ENCODE assay signal across 2 cellular contexts in genomic region chr3:186969607-186970006, GRCh38.
TF ChIP-seq lines count a peak whose summit lies in the region.

No MANE protein-coding gene starts in this region.

TF ChIP-seq in liver, 16 proteins besides CTCF, POLR2A, EP300 and RAD21:
- peak in 1 of 2 donors; percentile 35 for TF ChIP-seq EGR1 (IDR thresholded peaks at IDR 0.05; ENCODE audit: low read depth in 2 of 2)
- peak; percentile 40 for TF ChIP-seq SP1 (IDR thresholded peaks at IDR 0.05)
- no peak for TF ChIP-seq RXRA (IDR thresholded peaks at IDR 0.05)
- TF ChIP-seq NR2F2 (IDR thresholded peaks at IDR 0.05) = peak; percentile 85
- TF ChIP-seq GABPA (IDR thresholded peaks at IDR 0.05 in 1 of 2, conservative IDR thresholded peaks at IDR 0.05 in 1 of 2) = no peak

TF ChIP-seq in HepG2, 621 proteins besides CTCF, POLR2A, EP300 and RAD21:
- TF ChIP-seq KDM4B (CRISPR knock-in tag; IDR thresholded peaks at IDR 0.05) (no peak), POGK (CRISPR knock-in tag; conservative IDR thresholded peaks at IDR 0.05) (no peak), PRMT3 (CRISPR knock-in tag; IDR thresholded peaks at IDR 0.05; ENCODE audit: borderline replicate concordance, low read depth) (no peak), PHB2 (IDR thresholded peaks at IDR 0.05; ENCODE audit: partially characterized antibody) (no peak), DNMT1 (CRISPR knock-in tag; IDR thresholded peaks at IDR 0.05) (no peak), FOXP1 (IDR thresholded peaks at IDR 0.05) (no peak), FOXP1 (CRISPR knock-in tag; IDR thresholded peaks at IDR 0.05) (no peak), NPAS2 (CRISPR knock-in tag; IDR thresholded peaks at IDR 0.05; ENCODE audit: borderline replicate concordance) (no peak), ZSCAN25 (CRISPR knock-in tag; IDR thresholded peaks at IDR 0.05) (no peak), ZNF251 (CRISPR knock-in tag; IDR thresholded peaks at IDR 0.05) (no peak), HNRNPUL1 (IDR thresholded peaks at IDR 0.05; ENCODE audit: low read depth, low read length) (no peak)
- TF ChIP-seq, protein P1, sequence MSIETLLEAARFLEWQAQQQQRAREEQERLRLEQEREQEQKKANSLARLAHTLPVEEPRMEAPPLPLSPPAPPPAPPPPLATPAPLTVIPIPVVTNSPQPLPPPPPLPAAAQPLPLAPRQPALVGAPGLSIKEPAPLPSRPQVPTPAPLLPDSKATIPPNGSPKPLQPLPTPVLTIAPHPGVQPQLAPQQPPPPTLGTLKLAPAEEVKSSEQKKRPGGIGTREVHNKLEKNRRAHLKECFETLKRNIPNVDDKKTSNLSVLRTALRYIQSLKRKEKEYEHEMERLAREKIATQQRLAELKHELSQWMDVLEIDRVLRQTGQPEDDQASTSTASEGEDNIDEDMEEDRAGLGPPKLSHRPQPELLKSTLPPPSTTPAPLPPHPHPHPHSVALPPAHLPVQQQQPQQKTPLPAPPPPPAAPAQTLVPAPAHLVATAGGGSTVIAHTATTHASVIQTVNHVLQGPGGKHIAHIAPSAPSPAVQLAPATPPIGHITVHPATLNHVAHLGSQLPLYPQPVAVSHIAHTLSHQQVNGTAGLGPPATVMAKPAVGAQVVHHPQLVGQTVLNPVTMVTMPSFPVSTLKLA (IDR thresholded peaks at IDR 0.05) = no peak
- TF ChIP-seq, protein P2, sequence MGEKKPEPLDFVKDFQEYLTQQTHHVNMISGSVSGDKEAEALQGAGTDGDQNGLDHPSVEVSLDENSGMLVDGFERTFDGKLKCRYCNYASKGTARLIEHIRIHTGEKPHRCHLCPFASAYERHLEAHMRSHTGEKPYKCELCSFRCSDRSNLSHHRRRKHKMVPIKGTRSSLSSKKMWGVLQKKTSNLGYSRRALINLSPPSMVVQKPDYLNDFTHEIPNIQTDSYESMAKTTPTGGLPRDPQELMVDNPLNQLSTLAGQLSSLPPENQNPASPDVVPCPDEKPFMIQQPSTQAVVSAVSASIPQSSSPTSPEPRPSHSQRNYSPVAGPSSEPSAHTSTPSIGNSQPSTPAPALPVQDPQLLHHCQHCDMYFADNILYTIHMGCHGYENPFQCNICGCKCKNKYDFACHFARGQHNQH (CRISPR knock-in tag; IDR thresholded peaks at IDR 0.05) = no peak
TF ChIP-seq in HepG2: peak in this region for 0.
